4 cellular contexts compared by ENCODE assay signal in genomic region chr15:58080959-58081358, GRCh38. TPM values are rescaled to one million over a fixed set of nuclear protein-coding genes. Genes with fewer than 3 reads are reported as not detected.
"Had no signal": no experiment of that assay in that cellular context is flagged by ENCODE, and none has a peak within 500 bp of the region (broad histone marks: within the 10 kb centered on the region; RNA-seq: fewer than 3 reads in every experiment).

No MANE protein-coding gene starts in this region.

RNA-seq across cellular contexts. Expression of gene ALDH1A2, which starts 15.4 kb away (rescaled TPM):
- polyA plus RNA-seq: naive thymus-derived CD4-positive, alpha-beta T cell had no signal

RNA-seq across cellular contexts. Expression of gene AQP9, which starts 57.2 kb away (rescaled TPM):
- total RNA-seq: endothelial cell of umbilical vein, glomerular endothelial cell, lung microvascular endothelial cell had no signal
- polyA plus RNA-seq: endothelial cell of umbilical vein had no signal
